ENCODE assay signal across 19 cellular contexts in the genomic region with DNA sequence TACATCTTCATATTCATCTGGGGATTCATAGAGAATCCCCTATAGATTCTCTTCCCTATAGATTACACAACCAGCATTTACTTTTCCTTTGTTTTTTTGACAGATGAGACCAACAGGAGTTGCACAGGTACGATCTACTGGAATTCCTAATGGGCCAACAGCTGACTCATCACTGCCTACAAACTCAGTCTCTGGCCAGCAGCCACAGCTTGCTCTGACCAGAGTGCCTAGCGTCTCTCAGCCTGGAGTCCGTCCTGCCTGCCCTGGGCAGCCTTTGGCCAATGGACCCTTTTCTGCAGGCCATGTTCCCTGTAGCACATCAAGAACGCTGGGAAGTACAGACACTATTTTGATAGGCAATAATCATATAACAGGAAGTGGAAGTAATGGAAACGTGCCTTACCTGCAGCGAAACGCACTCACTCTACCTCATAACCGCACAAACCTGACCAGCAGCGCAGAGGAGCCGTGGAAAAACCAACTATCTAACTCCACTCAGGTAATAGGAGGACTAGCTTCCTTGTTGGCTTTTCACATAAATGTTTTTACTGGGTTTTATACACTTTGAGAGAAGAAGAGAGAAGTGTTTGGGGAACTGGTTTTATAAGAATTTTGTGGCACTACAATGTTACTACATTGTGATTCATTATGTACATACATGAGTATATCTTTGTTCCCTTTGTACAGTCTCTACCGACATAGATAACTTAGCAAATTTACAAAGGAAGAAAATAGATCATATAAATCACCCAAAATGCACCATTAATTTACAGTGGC.
DNase-seq lines count a peak whose midpoint lies in the region; ATAC-seq, FAIRE-seq and TF ChIP-seq lines count a peak whose summit lies in the region.
"Had no signal": no experiment of that assay in that cellular context is flagged by ENCODE, and none has a peak within 500 bp of the region (broad histone marks: within the 10 kb centered on the region; RNA-seq: fewer than 3 reads in every experiment).

No MANE protein-coding gene starts in this region.

- no peak overlapping the region for H3K4me2 ChIP-seq in astrocyte (ENCODE audit: low read length)

- H3K27ac ChIP-seq in astrocyte (ENCODE audit: low read depth, low read length) = no peak overlapping the region
- H3K27ac ChIP-seq in tibial artery = no peak overlapping the region
- H3K27ac ChIP-seq: heart right ventricle, spleen, testis had no signal

- no peak for DNase-seq in activated naive CD4-positive, alpha-beta T cell (lab: John Stamatoyannopoulos, UW)
- peak; percentile 46 for DNase-seq in astrocyte (ENCODE audit: low read depth)
- peak; percentile 8 for DNase-seq in glomerular visceral epithelial cell (ENCODE audit: extremely low spot score)
- DNase-seq in stimulated activated effector memory CD8-positive, alpha-beta T cell treated with anti-CD3 and anti-CD28 coated beads, Interleukin-12 subunit alpha, Interleukin-12 subunit beta, amount 100 ng/mL, for 72 hours (ENCODE audit: low spot score in 2 of 2) = no peak
- no peak for DNase-seq in SIG-M5 (lab: John Stamatoyannopoulos, UW)
- no peak for DNase-seq in tibial artery
- no peak for DNase-seq in stimulated activated CD4-positive, alpha-beta T cell treated with anti-CD3 and anti-CD28 coated beads, Interleukin-2, amount 100 ng/mL, for 48 hours
- DNase-seq: activated CD4-positive, alpha-beta T cell treated with anti-CD3 and anti-CD28 coated beads, Interleukin-2, amount 10 ng/mL, durations not matched to agents 24 days and 14 days; activated naive CD4-positive, alpha-beta T cell treated with anti-CD3 and anti-CD28 coated beads, Interleukin-2, amount 10 ng/mL, durations not matched to agents 7 days and 5 days; C1 segment of cervical spinal cord; heart right ventricle; MG63; NCI-H1694; spleen; testis had no signal

- no peaks in the 10 kb centered on the region for H3K9me3 ChIP-seq in astrocyte (ENCODE audit: insufficient read depth, low read depth, low read length)
- H3K9me3 ChIP-seq in tibial artery = no peaks in the 10 kb centered on the region
- H3K9me3 ChIP-seq: heart right ventricle, MG63, spleen, testis had no signal

- peaks cover 15% of the 10 kb centered on the region for H3K36me3 ChIP-seq in astrocyte (ENCODE audit: insufficient read depth, low read length)
- H3K36me3 ChIP-seq in tibial artery = peaks cover 13 to 44% (median 38%) of the 10 kb centered on the region in 3 donors

- ATAC-seq in stimulated activated effector memory CD8-positive, alpha-beta T cell treated with anti-CD3 and anti-CD28 coated beads, Interleukin-12 subunit alpha, Interleukin-12 subunit beta, amount 100 ng/mL, for 72 hours = no peak
- ATAC-seq: Panc1 had no signal

- H4K20me1 ChIP-seq in astrocyte (ENCODE audit: insufficient read depth, low read length) = no peaks in the 10 kb centered on the region

- H3K4me3 ChIP-seq in astrocyte (ENCODE audit: insufficient read depth, low read depth, low read length) (no peak overlapping the region), tibial artery (no peak overlapping the region)
- H3K4me3 ChIP-seq: heart right ventricle, MG63, spleen, testis had no signal

- no peaks in the 10 kb centered on the region for H3K79me2 ChIP-seq in astrocyte (ENCODE audit: insufficient read depth, low read length)

- H3K4me1 Mint-ChIP-seq in activated naive CD4-positive, alpha-beta T cell treated with anti-CD3 and anti-CD28 coated beads, Interleukin-2, amount 50 U/mL, for 24 hours = peaks cover 27% of the 10 kb centered on the region
- peaks cover 12% of the 10 kb centered on the region for H3K4me1 Mint-ChIP-seq in astrocyte (ENCODE audit: low read depth, unreplicated experiment)
- peaks cover 14% of the 10 kb centered on the region for H3K4me1 Mint-ChIP-seq in stimulated activated effector memory CD8-positive, alpha-beta T cell treated with anti-CD3 and anti-CD28 coated beads, Interleukin-12 subunit alpha, Interleukin-12 subunit beta, amount 100 ng/mL, for 72 hours

- no peak overlapping the region for H3K9ac ChIP-seq in astrocyte (ENCODE audit: low read length)

- TF ChIP-seq CTCF in astrocyte (IDR thresholded peaks at IDR 0.05; ENCODE audit: insufficient read depth, low read depth, low read length) = no peak
- no peak for TF ChIP-seq CTCF in tibial artery (IDR thresholded peaks at IDR 0.05)

- peaks cover 16% of the 10 kb centered on the region for H3K36me3 Mint-ChIP-seq in activated naive CD4-positive, alpha-beta T cell treated with anti-CD3 and anti-CD28 coated beads, Interleukin-2, amount 50 U/mL, for 24 hours
- H3K36me3 Mint-ChIP-seq in astrocyte (ENCODE audit: low read depth, unreplicated experiment) = peaks cover 4% of the 10 kb centered on the region
- peaks cover 77% of the 10 kb centered on the region for H3K36me3 Mint-ChIP-seq in stimulated activated effector memory CD8-positive, alpha-beta T cell treated with anti-CD3 and anti-CD28 coated beads, Interleukin-12 subunit alpha, Interleukin-12 subunit beta, amount 100 ng/mL, for 72 hours

- no peak overlapping the region for H3K4me3 Mint-ChIP-seq in activated naive CD4-positive, alpha-beta T cell treated with anti-CD3 and anti-CD28 coated beads, Interleukin-2, amount 50 U/mL, for 24 hours
- no peak overlapping the region for H3K4me3 Mint-ChIP-seq in astrocyte (ENCODE audit: unreplicated experiment)
- H3K4me3 Mint-ChIP-seq in stimulated activated effector memory CD8-positive, alpha-beta T cell treated with anti-CD3 and anti-CD28 coated beads, Interleukin-12 subunit alpha, Interleukin-12 subunit beta, amount 100 ng/mL, for 72 hours = no peak overlapping the region
- H3K4me3 Mint-ChIP-seq: activated CD4-positive, alpha-beta T cell treated with anti-CD3 and anti-CD28 coated beads, Interleukin-2, amount 10 ng/mL, durations not matched to agents 24 days and 14 days; activated naive CD4-positive, alpha-beta T cell treated with anti-CD3 and anti-CD28 coated beads, Interleukin-2, amount 10 ng/mL, durations not matched to agents 7 days and 5 days; brain; mesothelial cell of epicardium had no signal

- FAIRE-seq in astrocyte (lab: Jason Lieb, UNC) = peak; percentile 99

- no peaks in the 10 kb centered on the region for H3K9me3 Mint-ChIP-seq in activated naive CD4-positive, alpha-beta T cell treated with anti-CD3 and anti-CD28 coated beads, Interleukin-2, amount 50 U/mL, for 24 hours
- H3K9me3 Mint-ChIP-seq in astrocyte (ENCODE audit: unreplicated experiment) = no peaks in the 10 kb centered on the region
- no peaks in the 10 kb centered on the region for H3K9me3 Mint-ChIP-seq in stimulated activated effector memory CD8-positive, alpha-beta T cell treated with anti-CD3 and anti-CD28 coated beads, Interleukin-12 subunit alpha, Interleukin-12 subunit beta, amount 100 ng/mL, for 72 hours
- H3K9me3 Mint-ChIP-seq: activated CD4-positive, alpha-beta T cell treated with anti-CD3 and anti-CD28 coated beads, Interleukin-2, amount 10 ng/mL, durations not matched to agents 24 days and 14 days; activated naive CD4-positive, alpha-beta T cell treated with anti-CD3 and anti-CD28 coated beads, Interleukin-2, amount 10 ng/mL, durations not matched to agents 7 days and 5 days; brain had no signal

- no peaks in the 10 kb centered on the region for H3K4me1 ChIP-seq in astrocyte (ENCODE audit: insufficient read depth, low read length)
- H3K4me1 ChIP-seq in tibial artery = no peaks in the 10 kb centered on the region
- H3K4me1 ChIP-seq: spleen, testis had no signal

- peak overlapping the region; percentile 11 for H3K27ac Mint-ChIP-seq in activated naive CD4-positive, alpha-beta T cell treated with anti-CD3 and anti-CD28 coated beads, Interleukin-2, amount 50 U/mL, for 24 hours
- no peak overlapping the region for H3K27ac Mint-ChIP-seq in astrocyte (ENCODE audit: unreplicated experiment)
- H3K27ac Mint-ChIP-seq in stimulated activated effector memory CD8-positive, alpha-beta T cell treated with anti-CD3 and anti-CD28 coated beads, Interleukin-12 subunit alpha, Interleukin-12 subunit beta, amount 100 ng/mL, for 72 hours = peak overlapping the region; percentile 60
- H3K27ac Mint-ChIP-seq: activated CD4-positive, alpha-beta T cell treated with anti-CD3 and anti-CD28 coated beads, Interleukin-2, amount 10 ng/mL, durations not matched to agents 24 days and 14 days; activated naive CD4-positive, alpha-beta T cell treated with anti-CD3 and anti-CD28 coated beads, Interleukin-2, amount 10 ng/mL, durations not matched to agents 7 days and 5 days; mesothelial cell of epicardium had no signal

- H3K27me3 ChIP-seq in astrocyte (ENCODE audit: insufficient read depth, low read length) = no peaks in the 10 kb centered on the region
- H3K27me3 ChIP-seq in tibial artery = no peaks in the 10 kb centered on the region
- H3K27me3 ChIP-seq: heart right ventricle, MG63, spleen, testis had no signal

- no peak overlapping the region for H2AFZ ChIP-seq in astrocyte (ENCODE audit: low read depth, low read length)

- intact Hi-C loops in tibial artery (cut with DNase I; ENCODE audit: low total_unique reads) = no loop called here

- no peaks in the 10 kb centered on the region for H3K27me3 Mint-ChIP-seq in activated naive CD4-positive, alpha-beta T cell treated with anti-CD3 and anti-CD28 coated beads, Interleukin-2, amount 50 U/mL, for 24 hours
- H3K27me3 Mint-ChIP-seq in astrocyte (ENCODE audit: low read depth, unreplicated experiment) = no peaks in the 10 kb centered on the region
- H3K27me3 Mint-ChIP-seq: activated CD4-positive, alpha-beta T cell treated with anti-CD3 and anti-CD28 coated beads, Interleukin-2, amount 10 ng/mL, durations not matched to agents 24 days and 14 days; activated naive CD4-positive, alpha-beta T cell treated with anti-CD3 and anti-CD28 coated beads, Interleukin-2, amount 10 ng/mL, durations not matched to agents 7 days and 5 days had no signal

Comparison
In these comparisons a context has a peak if more than half of its experiments do, and no peak if none do; other contexts are left out.
1. DNase-seq: peak in astrocyte (single experiment) and glomerular visceral epithelial cell (single experiment); none in activated naive CD4-positive, alpha-beta T cell (0 of 4), stimulated activated effector memory CD8-positive, alpha-beta T cell treated with anti-CD3 and anti-CD28 coated beads, Interleukin-12 subunit alpha, Interleukin-12 subunit beta, amount 100 ng/mL, for 72 hours (0 of 2), SIG-M5 (single experiment), tibial artery (0 of 2) and stimulated activated CD4-positive, alpha-beta T cell treated with anti-CD3 and anti-CD28 coated beads, Interleukin-2, amount 100 ng/mL, for 48 hours (0 of 2).